Comparison of ENCODE assay signal across 1 cellular context in genomic region chr17:60525624-60526514, GRCh38.
TF ChIP-seq lines count a peak whose summit lies in the region.

A gene with protein sequence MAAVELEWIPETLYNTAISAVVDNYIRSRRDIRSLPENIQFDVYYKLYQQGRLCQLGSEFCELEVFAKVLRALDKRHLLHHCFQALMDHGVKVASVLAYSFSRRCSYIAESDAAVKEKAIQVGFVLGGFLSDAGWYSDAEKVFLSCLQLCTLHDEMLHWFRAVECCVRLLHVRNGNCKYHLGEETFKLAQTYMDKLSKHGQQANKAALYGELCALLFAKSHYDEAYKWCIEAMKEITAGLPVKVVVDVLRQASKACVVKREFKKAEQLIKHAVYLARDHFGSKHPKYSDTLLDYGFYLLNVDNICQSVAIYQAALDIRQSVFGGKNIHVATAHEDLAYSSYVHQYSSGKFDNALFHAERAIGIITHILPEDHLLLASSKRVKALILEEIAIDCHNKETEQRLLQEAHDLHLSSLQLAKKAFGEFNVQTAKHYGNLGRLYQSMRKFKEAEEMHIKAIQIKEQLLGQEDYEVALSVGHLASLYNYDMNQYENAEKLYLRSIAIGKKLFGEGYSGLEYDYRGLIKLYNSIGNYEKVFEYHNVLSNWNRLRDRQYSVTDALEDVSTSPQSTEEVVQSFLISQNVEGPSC (minus strand): TSS chr17:60526242. CDS start chr17:60525931, 311 bp downstream.

TF ChIP-seq in HepG2, 621 proteins besides CTCF, POLR2A, EP300 and RAD21 (continued from another document):
- TF ChIP-seq, protein P1, sequence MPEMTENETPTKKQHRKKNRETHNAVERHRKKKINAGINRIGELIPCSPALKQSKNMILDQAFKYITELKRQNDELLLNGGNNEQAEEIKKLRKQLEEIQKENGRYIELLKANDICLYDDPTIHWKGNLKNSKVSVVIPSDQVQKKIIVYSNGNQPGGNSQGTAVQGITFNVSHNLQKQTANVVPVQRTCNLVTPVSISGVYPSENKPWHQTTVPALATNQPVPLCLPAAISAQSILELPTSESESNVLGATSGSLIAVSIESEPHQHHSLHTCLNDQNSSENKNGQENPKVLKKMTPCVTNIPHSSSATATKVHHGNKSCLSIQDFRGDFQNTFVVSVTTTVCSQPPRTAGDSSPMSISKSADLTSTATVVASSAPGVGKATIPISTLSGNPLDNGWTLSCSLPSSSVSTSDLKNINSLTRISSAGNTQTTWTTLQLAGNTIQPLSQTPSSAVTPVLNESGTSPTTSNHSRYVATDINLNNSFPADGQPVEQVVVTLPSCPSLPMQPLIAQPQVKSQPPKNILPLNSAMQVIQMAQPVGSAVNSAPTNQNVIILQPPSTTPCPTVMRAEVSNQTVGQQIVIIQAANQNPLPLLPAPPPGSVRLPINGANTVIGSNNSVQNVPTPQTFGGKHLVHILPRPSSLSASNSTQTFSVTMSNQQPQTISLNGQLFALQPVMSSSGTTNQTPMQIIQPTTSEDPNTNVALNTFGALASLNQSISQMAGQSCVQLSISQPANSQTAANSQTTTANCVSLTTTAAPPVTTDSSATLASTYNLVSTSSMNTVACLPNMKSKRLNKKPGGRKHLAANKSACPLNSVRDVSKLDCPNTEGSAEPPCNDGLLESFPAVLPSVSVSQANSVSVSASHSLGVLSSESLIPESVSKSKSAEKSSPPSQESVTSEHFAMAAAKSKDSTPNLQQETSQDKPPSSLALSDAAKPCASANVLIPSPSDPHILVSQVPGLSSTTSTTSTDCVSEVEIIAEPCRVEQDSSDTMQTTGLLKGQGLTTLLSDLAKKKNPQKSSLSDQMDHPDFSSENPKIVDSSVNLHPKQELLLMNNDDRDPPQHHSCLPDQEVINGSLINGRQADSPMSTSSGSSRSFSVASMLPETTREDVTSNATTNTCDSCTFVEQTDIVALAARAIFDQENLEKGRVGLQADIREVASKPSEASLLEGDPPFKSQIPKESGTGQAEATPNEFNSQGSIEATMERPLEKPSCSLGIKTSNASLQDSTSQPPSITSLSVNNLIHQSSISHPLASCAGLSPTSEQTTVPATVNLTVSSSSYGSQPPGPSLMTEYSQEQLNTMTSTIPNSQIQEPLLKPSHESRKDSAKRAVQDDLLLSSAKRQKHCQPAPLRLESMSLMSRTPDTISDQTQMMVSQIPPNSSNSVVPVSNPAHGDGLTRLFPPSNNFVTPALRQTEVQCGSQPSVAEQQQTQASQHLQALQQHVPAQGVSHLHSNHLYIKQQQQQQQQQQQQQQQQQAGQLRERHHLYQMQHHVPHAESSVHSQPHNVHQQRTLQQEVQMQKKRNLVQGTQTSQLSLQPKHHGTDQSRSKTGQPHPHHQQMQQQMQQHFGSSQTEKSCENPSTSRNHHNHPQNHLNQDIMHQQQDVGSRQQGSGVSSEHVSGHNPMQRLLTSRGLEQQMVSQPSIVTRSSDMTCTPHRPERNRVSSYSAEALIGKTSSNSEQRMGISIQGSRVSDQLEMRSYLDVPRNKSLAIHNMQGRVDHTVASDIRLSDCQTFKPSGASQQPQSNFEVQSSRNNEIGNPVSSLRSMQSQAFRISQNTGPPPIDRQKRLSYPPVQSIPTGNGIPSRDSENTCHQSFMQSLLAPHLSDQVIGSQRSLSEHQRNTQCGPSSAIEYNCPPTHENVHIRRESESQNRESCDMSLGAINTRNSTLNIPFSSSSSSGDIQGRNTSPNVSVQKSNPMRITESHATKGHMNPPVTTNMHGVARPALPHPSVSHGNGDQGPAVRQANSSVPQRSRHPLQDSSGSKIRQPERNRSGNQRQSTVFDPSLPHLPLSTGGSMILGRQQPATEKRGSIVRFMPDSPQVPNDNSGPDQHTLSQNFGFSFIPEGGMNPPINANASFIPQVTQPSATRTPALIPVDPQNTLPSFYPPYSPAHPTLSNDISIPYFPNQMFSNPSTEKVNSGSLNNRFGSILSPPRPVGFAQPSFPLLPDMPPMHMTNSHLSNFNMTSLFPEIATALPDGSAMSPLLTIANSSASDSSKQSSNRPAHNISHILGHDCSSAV (CRISPR knock-in tag; IDR thresholded peaks at IDR 0.05; ENCODE audit: borderline replicate concordance), result no peak
- TF ChIP-seq KLF16 (CRISPR knock-in tag; IDR thresholded peaks at IDR 0.05), result peak; percentile 70 to 95; a peak in 3 of 4 replicates
- no peak; the same call in none of the 2 replicates for TF ChIP-seq NFAT5 (CRISPR knock-in tag; IDR thresholded peaks at IDR 0.05)
- TF ChIP-seq HIVEP1 (CRISPR knock-in tag; IDR thresholded peaks at IDR 0.05), result peak; percentile 92
- peak; percentile 71; the same call in 1 of the 2 replicates for TF ChIP-seq ZBTB38 (CRISPR knock-in tag; IDR thresholded peaks at IDR 0.05)
- peak; percentile 81 for TF ChIP-seq MAX (IDR thresholded peaks at IDR 0.05)
- no peak for TF ChIP-seq PLRG1 (conservative IDR thresholded peaks at IDR 0.05)
- peak; percentile 84; the same call in 1 of the 2 replicates for TF ChIP-seq HOXD1 (CRISPR knock-in tag; IDR thresholded peaks at IDR 0.05)
- peak; percentile 96 for TF ChIP-seq ATF1 (CRISPR knock-in tag; IDR thresholded peaks at IDR 0.05)
- TF ChIP-seq, protein P2, sequence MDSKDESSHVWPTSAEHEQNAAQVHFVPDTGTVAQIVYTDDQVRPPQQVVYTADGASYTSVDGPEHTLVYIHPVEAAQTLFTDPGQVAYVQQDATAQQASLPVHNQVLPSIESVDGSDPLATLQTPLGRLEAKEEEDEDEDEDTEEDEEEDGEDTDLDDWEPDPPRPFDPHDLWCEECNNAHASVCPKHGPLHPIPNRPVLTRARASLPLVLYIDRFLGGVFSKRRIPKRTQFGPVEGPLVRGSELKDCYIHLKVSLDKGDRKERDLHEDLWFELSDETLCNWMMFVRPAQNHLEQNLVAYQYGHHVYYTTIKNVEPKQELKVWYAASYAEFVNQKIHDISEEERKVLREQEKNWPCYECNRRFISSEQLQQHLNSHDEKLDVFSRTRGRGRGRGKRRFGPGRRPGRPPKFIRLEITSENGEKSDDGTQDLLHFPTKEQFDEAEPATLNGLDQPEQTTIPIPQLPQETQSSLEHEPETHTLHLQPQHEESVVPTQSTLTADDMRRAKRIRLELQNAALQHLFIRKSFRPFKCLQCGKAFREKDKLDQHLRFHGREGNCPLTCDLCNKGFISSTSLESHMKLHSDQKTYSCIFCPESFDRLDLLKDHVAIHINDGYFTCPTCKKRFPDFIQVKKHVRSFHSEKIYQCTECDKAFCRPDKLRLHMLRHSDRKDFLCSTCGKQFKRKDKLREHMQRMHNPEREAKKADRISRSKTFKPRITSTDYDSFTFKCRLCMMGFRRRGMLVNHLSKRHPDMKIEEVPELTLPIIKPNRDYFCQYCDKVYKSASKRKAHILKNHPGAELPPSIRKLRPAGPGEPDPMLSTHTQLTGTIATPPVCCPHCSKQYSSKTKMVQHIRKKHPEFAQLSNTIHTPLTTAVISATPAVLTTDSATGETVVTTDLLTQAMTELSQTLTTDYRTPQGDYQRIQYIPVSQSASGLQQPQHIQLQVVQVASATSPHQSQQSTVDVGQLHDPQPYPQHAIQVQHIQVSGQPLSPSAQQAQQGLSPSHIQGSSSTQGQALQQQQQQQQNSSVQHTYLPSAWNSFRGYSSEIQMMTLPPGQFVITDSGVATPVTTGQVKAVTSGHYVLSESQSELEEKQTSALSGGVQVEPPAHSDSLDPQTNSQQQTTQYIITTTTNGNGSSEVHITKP (CRISPR knock-in tag; IDR thresholded peaks at IDR 0.05; ENCODE audit: low read depth), result peak; percentile 89
- 0 out of 2 replicates have a peak, but pooled peaks have one; percentile 85 for TF ChIP-seq ZNF776 (CRISPR knock-in tag; IDR thresholded peaks at IDR 0.05)
- no peak for TF ChIP-seq ZNF513 (CRISPR knock-in tag; conservative IDR thresholded peaks at IDR 0.05)
